In genomic region chr1:100323428-100324106, GRCh38 we compare ENCODE assay signal across 16 cellular contexts. TPM values are rescaled to one million over a fixed set of nuclear protein-coding genes. Genes with fewer than 3 reads are reported as not detected.
DNase-seq lines count a peak whose midpoint lies in the region; ATAC-seq lines count a peak whose summit lies in the region.
"Had no signal": no experiment of that assay in that cellular context is flagged by ENCODE, and none has a peak within 500 bp of the region (broad histone marks: within the 10 kb centered on the region; RNA-seq: fewer than 3 reads in every experiment).

No MANE protein-coding gene starts in this region.

- no peaks in the 10 kb centered on the region for H3K27me3 Mint-ChIP-seq in activated naive CD4-positive, alpha-beta T cell treated with anti-CD3 and anti-CD28 coated beads for 36 hours (ENCODE audit: low read depth)
- no peaks in the 10 kb centered on the region for H3K27me3 Mint-ChIP-seq in activated naive CD4-positive, alpha-beta T cell treated with anti-CD3 and anti-CD28 coated beads, Interleukin-2, amount 10 ng/mL, durations not matched to agents 7 days and 5 days

- H3K9ac ChIP-seq in subcutaneous abdominal adipose tissue (ENCODE audit: low read length in 5 of 5), result peak overlapping the region in 2 of 5 donors; percentile 19 to 54

- peaks cover 0 to 11% (median 6%) of the 10 kb centered on the region in 5 donors for H3K9me3 ChIP-seq in subcutaneous abdominal adipose tissue (ENCODE audit: control insufficient read depth in 5 of 5, low read length in 5 of 5)

- H3K9me3 Mint-ChIP-seq in activated naive CD4-positive, alpha-beta T cell treated with anti-CD3 and anti-CD28 coated beads for 36 hours, result peaks cover 10% of the 10 kb centered on the region
- peaks cover 14% of the 10 kb centered on the region for H3K9me3 Mint-ChIP-seq in activated naive CD4-positive, alpha-beta T cell treated with anti-CD3 and anti-CD28 coated beads, Interleukin-2, amount 10 ng/mL, durations not matched to agents 7 days and 5 days

- H3K36me3 Mint-ChIP-seq in activated naive CD4-positive, alpha-beta T cell treated with anti-CD3 and anti-CD28 coated beads for 36 hours (ENCODE audit: low read depth), result peaks cover 5% of the 10 kb centered on the region
- H3K36me3 Mint-ChIP-seq in activated naive CD4-positive, alpha-beta T cell treated with anti-CD3 and anti-CD28 coated beads, Interleukin-2, amount 10 ng/mL, durations not matched to agents 7 days and 5 days, result peaks cover 4% of the 10 kb centered on the region

- no peak for DNase-seq in activated naive CD4-positive, alpha-beta T cell treated with anti-CD3 and anti-CD28 coated beads for 36 hours
- no peak for DNase-seq in activated naive CD4-positive, alpha-beta T cell treated with anti-CD3 and anti-CD28 coated beads, Interleukin-2, amount 10 ng/mL, durations not matched to agents 7 days and 5 days
- DNase-seq in amniotic epithelial cell (ENCODE audit: low read depth) (peak; percentile 88), left lobe of liver (ENCODE audit: low spot score) (peak; percentile 51), GF-D8 (lab: John Stamatoyannopoulos, UW) (no peak), RPMI8226 (no peak)
- DNase-seq: activated CD4-positive, alpha-beta T cell treated with anti-CD3 and anti-CD28 coated beads, Interleukin-2, amount 50 U/mL, for 4 hours; activated effector memory CD4-positive, alpha-beta T cell treated with Interleukin-2 at 50 U/mL for 16 hours; DMS 273 treated with DMSO at 0.1 percent for 48 hours; NCI-H2081; SHP77; stimulated activated CD4-positive, alpha-beta T cell treated with anti-CD3 and anti-CD28 coated beads, Interleukin-12 subunit alpha, Interleukin-12 subunit beta, amount 100 ng/mL, for 4 hours; T1000 had no signal

- CTCF ChIA-PET in activated naive CD4-positive, alpha-beta T cell treated with anti-CD3 and anti-CD28 coated beads for 36 hours (lab: Charles Lee), result interaction anchor here (0.6 to 1.0 kb wide), 2 partner anchors 108 to 135 kb away, joined by 4 to 5 read pairs; no protein-coding TSS in a partner anchor
- CTCF ChIA-PET in activated naive CD4-positive, alpha-beta T cell treated with anti-CD3 and anti-CD28 coated beads, Interleukin-2, amount 10 ng/mL, durations not matched to agents 7 days and 5 days (lab: Charles Lee), result no interaction called here

- no peaks in the 10 kb centered on the region for H3K27me3 ChIP-seq in subcutaneous abdominal adipose tissue (ENCODE audit: control insufficient read depth in 5 of 5, insufficient read depth in 4 of 5, low read length in 5 of 5)
- H3K27me3 ChIP-seq: cardiac muscle cell had no signal

- H3K4me1 ChIP-seq in subcutaneous abdominal adipose tissue (ENCODE audit: control insufficient read depth in 5 of 5, insufficient read depth in 5 of 5, low read length in 5 of 5), result peaks cover 3 to 15% (median 6%) of the 10 kb centered on the region in 5 donors

- H3K4me1 Mint-ChIP-seq in activated naive CD4-positive, alpha-beta T cell treated with anti-CD3 and anti-CD28 coated beads for 36 hours (ENCODE audit: low read depth), result peaks cover 13% of the 10 kb centered on the region
- peaks cover 3% of the 10 kb centered on the region for H3K4me1 Mint-ChIP-seq in activated naive CD4-positive, alpha-beta T cell treated with anti-CD3 and anti-CD28 coated beads, Interleukin-2, amount 10 ng/mL, durations not matched to agents 7 days and 5 days

- H3K27ac Mint-ChIP-seq in activated naive CD4-positive, alpha-beta T cell treated with anti-CD3 and anti-CD28 coated beads for 36 hours, result peak overlapping the region; percentile 59
- no peak overlapping the region for H3K27ac Mint-ChIP-seq in activated naive CD4-positive, alpha-beta T cell treated with anti-CD3 and anti-CD28 coated beads, Interleukin-2, amount 10 ng/mL, durations not matched to agents 7 days and 5 days

- H3K27ac ChIP-seq in subcutaneous abdominal adipose tissue (ENCODE audit: low read depth, low read length), result peak overlapping the region; percentile 79
- H3K27ac ChIP-seq: cardiac muscle cell had no signal

- ATAC-seq in left lobe of liver, result peak; percentile 92
- no peak for ATAC-seq in GM19395 (IDR thresholded peaks at IDR 0.05; ENCODE audit: unreplicated experiment)

- no peaks in the 10 kb centered on the region for H3K36me3 ChIP-seq in subcutaneous abdominal adipose tissue (ENCODE audit: control insufficient read depth in 5 of 5, insufficient read depth in 5 of 5, low read length in 5 of 5)
- H3K36me3 ChIP-seq: cardiac muscle cell had no signal

- H3K4me3 ChIP-seq in subcutaneous abdominal adipose tissue (ENCODE audit: low read depth in 1 of 5, low read length in 5 of 5), result no peak overlapping the region
- H3K4me3 ChIP-seq: cardiac muscle cell had no signal

- H3K4me3 Mint-ChIP-seq in activated naive CD4-positive, alpha-beta T cell treated with anti-CD3 and anti-CD28 coated beads for 36 hours, result no peak overlapping the region
- H3K4me3 Mint-ChIP-seq in activated naive CD4-positive, alpha-beta T cell treated with anti-CD3 and anti-CD28 coated beads, Interleukin-2, amount 10 ng/mL, durations not matched to agents 7 days and 5 days, result no peak overlapping the region

- intact Hi-C loops in activated naive CD4-positive, alpha-beta T cell treated with anti-CD3 and anti-CD28 coated beads for 36 hours (cut with micrococcal nuclease), result no loop called here

RNA-seq across cellular contexts. Expression of gene CDC14A, which starts 28.7 kb away (rescaled TPM):
- 10 to 100 TPM; 10.1 to 13.1 TPM for total RNA-seq in activated naive CD4-positive, alpha-beta T cell treated with anti-CD3 and anti-CD28 coated beads for 36 hours
- 2.2 TPM for total RNA-seq in left lobe of liver

RNA-seq across cellular contexts. Expression of gene RTCA, which starts 57.6 kb away (rescaled TPM):
- 10 to 100 TPM; 36.7 to 37.5 TPM for total RNA-seq in activated naive CD4-positive, alpha-beta T cell treated with anti-CD3 and anti-CD28 coated beads for 36 hours
- total RNA-seq in left lobe of liver, result 16.6 TPM

Comparison
In these comparisons a context has a peak if more than half of its experiments do, and no peak if none do; other contexts are left out.
1. DNase-seq: peak in amniotic epithelial cell (single experiment) and left lobe of liver (single experiment); none in activated naive CD4-positive, alpha-beta T cell treated with anti-CD3 and anti-CD28 coated beads for 36 hours (single experiment), activated naive CD4-positive, alpha-beta T cell treated with anti-CD3 and anti-CD28 coated beads, Interleukin-2, amount 10 ng/mL, durations not matched to agents 7 days and 5 days (single experiment), GF-D8 (single experiment) and RPMI8226 (single experiment).